Comparison of ENCODE assay signal across 1 cellular context in genomic region chr6:17505767-17506280, GRCh38.
TF ChIP-seq lines count a peak whose summit lies in the region.

No MANE protein-coding gene starts in this region.

TF ChIP-seq in IMR-90, 13 proteins besides CTCF, POLR2A, EP300 and RAD21:
- TF ChIP-seq, protein P1, sequence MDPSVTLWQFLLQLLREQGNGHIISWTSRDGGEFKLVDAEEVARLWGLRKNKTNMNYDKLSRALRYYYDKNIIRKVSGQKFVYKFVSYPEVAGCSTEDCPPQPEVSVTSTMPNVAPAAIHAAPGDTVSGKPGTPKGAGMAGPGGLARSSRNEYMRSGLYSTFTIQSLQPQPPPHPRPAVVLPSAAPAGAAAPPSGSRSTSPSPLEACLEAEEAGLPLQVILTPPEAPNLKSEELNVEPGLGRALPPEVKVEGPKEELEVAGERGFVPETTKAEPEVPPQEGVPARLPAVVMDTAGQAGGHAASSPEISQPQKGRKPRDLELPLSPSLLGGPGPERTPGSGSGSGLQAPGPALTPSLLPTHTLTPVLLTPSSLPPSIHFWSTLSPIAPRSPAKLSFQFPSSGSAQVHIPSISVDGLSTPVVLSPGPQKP (IDR thresholded peaks at IDR 0.05; ENCODE audit: borderline replicate concordance, low read depth, low read length), result no peak
- TF ChIP-seq MAFK (IDR thresholded peaks at IDR 0.05; ENCODE audit: low read depth, low read length), result no peak
- no peak for TF ChIP-seq BHLHE40 (IDR thresholded peaks at IDR 0.05; ENCODE audit: low read depth, low read length)
- no peak for TF ChIP-seq CEBPB (IDR thresholded peaks at IDR 0.05; ENCODE audit: low read depth, low read length)
- TF ChIP-seq MXI1 (IDR thresholded peaks at IDR 0.05; ENCODE audit: borderline replicate concordance, low read depth, low read length), result no peak
- no peak for TF ChIP-seq RFX5 (IDR thresholded peaks at IDR 0.05; ENCODE audit: low read depth, low read length)
- TF ChIP-seq NFE2L2 (IDR thresholded peaks at IDR 0.05; ENCODE audit: low read depth, low read length), result no peak
- TF ChIP-seq SMC3 (IDR thresholded peaks at IDR 0.05; ENCODE audit: low read depth, low read length), result no peak
- no peak for TF ChIP-seq CHD1 (IDR thresholded peaks at IDR 0.05; ENCODE audit: low read depth, low read length)
- TF ChIP-seq FOS (IDR thresholded peaks at IDR 0.05; ENCODE audit: low read depth, low read length), result no peak; the same call in 1 of the 2 replicates
- TF ChIP-seq RCOR1 (IDR thresholded peaks at IDR 0.05; ENCODE audit: insufficient replicate concordance, low read length), result no peak
TF ChIP-seq in IMR-90: peak in this region for 0.
